Comparison of ENCODE assay signal across 22 cellular contexts in the genomic region with DNA sequence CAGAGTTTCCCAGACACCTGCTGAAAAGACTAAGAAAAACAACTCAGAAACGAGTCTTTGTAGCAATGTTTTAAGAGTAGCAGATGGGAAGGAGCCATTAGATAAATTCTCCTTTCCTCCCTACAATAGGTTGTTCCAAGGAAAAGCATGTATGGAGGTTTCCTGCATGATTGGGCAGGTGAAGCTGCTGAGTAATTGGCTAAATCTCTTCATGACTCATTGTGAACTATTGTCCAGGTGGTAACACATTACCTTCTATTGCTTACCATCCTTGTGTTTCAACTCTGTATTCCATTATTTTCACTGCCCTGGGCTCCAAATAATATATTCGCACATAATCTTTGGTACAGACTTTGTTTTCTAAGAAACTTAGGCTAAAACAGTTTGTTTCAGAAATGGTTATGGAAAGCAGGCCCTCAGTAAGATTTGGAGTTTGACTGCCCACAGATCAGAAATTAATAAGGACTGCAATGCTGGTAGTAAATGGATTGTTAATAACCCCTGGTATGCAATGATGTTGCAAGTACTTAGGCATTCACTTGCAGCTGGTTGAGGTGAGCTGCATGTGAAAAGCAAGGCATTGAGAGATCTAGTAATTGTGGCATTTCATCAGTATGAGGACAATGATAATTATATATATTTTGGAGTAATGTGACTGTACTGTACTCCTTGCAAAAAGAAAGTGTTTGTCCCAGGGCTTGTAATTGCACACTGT.
A peak's percentile ranks its signal among the peaks of the same experiment; 100 is the strongest.
DNase-seq lines count a peak whose midpoint lies in the region; ATAC-seq and TF ChIP-seq lines count a peak whose summit lies in the region.
"Had no signal": no experiment of that assay in that cellular context is flagged by ENCODE, and none has a peak within 500 bp of the region (broad histone marks: within the 10 kb centered on the region; RNA-seq: fewer than 3 reads in every experiment).

No MANE protein-coding gene starts in this region.

- H3K4me3 Mint-ChIP-seq in progenitor cell of endocrine pancreas (ENCODE audit: low read depth): no peak overlapping the region
- H3K4me3 Mint-ChIP-seq: CD4-positive, alpha-beta T cell had no signal

- TF ChIP-seq CTCF in choroid plexus epithelial cell (conservative IDR thresholded peaks at IDR 0.05; ENCODE audit: low read depth, low read length) (no peak), kidney epithelial cell (IDR thresholded peaks at IDR 0.05; ENCODE audit: insufficient read depth, low read length, poor library complexity, severe bottlenecking) (no peak), progenitor cell of endocrine pancreas (IDR thresholded peaks at IDR 0.05; ENCODE audit: unreplicated experiment) (no peak), lower leg skin (IDR thresholded peaks at IDR 0.05) (no peak)

- intact Hi-C loops in lower leg skin (cut with DNase I; ENCODE audit: low total_unique reads): no loop called here

- no peak for ATAC-seq in stimulated activated naive CD8-positive, alpha-beta T cell treated with anti-CD3 and anti-CD28 coated beads, Interleukin-15, Interleukin-2, amounts not matched to agents 100 U/mL and 50 U/mL, for 24 hours
- ATAC-seq: GM12878, K562 had no signal

- 67 to 69% methylated on average over 2 of the region's 2 CpGs for WGBS in lower leg skin, 2 donors

- peak; percentile 49 for DNase-seq in HPDE6-E6E7 (ENCODE audit: extremely low spot score)
- peak; percentile 44 for DNase-seq in NCI-H146 treated with DMSO at 0.1 percent for 48 hours (lab: John Stamatoyannopoulos, UW; ENCODE audit: unreplicated experiment)
- peak; percentile 31 for DNase-seq in choroid plexus epithelial cell (ENCODE audit: low read depth)
- DNase-seq in kidney epithelial cell (ENCODE audit: low read depth): peak; percentile 72
- DNase-seq in GF-D8 (lab: John Stamatoyannopoulos, UW): no peak
- no peak for DNase-seq in progenitor cell of endocrine pancreas (ENCODE audit: low spot score, unreplicated experiment)
- no peak for DNase-seq in lower leg skin (ENCODE audit: low spot score in 2 of 2)
- no peak for DNase-seq in stimulated activated naive CD8-positive, alpha-beta T cell treated with anti-CD3 and anti-CD28 coated beads, Interleukin-15, Interleukin-2, amounts not matched to agents 100 U/mL and 50 U/mL, for 24 hours
- DNase-seq: BE2C; Calu3; CD4-positive, alpha-beta T cell; DMS79; HCEC 1CT; MV-4-11; NCI-H1417; NCI-H2029 treated with DMSO at 0.1 percent for 48 hours; NCI-H446 treated with DMSO at 0.1 percent for 48 hours; NCI-H774; PC-9; SW 1271 had no signal

- H3K36me3 Mint-ChIP-seq in progenitor cell of endocrine pancreas (ENCODE audit: insufficient read depth): no peaks in the 10 kb centered on the region

- no peak for TF ChIP-seq POLR2A in lower leg skin (IDR thresholded peaks at IDR 0.05)

- H3K4me1 Mint-ChIP-seq in progenitor cell of endocrine pancreas (ENCODE audit: low read depth): peaks cover 22% of the 10 kb centered on the region

- H3K27me3 Mint-ChIP-seq in progenitor cell of endocrine pancreas: no peaks in the 10 kb centered on the region
- H3K27me3 Mint-ChIP-seq: CD4-positive, alpha-beta T cell had no signal

- H3K36me3 ChIP-seq in kidney epithelial cell (ENCODE audit: control insufficient read depth, insufficient read depth, low read length): no peaks in the 10 kb centered on the region
- H3K36me3 ChIP-seq: BE2C had no signal

- H3K27me3 ChIP-seq in kidney epithelial cell (ENCODE audit: control insufficient read depth, insufficient read depth, low read length): no peaks in the 10 kb centered on the region
- H3K27me3 ChIP-seq: BE2C had no signal

- H3K27ac Mint-ChIP-seq in progenitor cell of endocrine pancreas: no peak overlapping the region
- H3K27ac Mint-ChIP-seq: CD4-positive, alpha-beta T cell had no signal

- no peak overlapping the region for H3K4me3 ChIP-seq in choroid plexus epithelial cell (ENCODE audit: low read depth, low read length)
- no peak overlapping the region for H3K4me3 ChIP-seq in kidney epithelial cell (ENCODE audit: low read depth, low read length)
- H3K4me3 ChIP-seq in lower leg skin (ENCODE audit: low read depth, poor library complexity, severe bottlenecking): no peak overlapping the region
- H3K4me3 ChIP-seq: GM12878, K562, PC-9 had no signal

- peaks cover 3% of the 10 kb centered on the region for H3K9me3 Mint-ChIP-seq in progenitor cell of endocrine pancreas (ENCODE audit: low read depth)
- H3K9me3 Mint-ChIP-seq: CD4-positive, alpha-beta T cell had no signal

Comparison
In these comparisons a context has a peak if more than half of its experiments do, and no peak if none do; other contexts are left out.
1. DNase-seq: peak in HPDE6-E6E7 (single experiment), NCI-H146 treated with DMSO at 0.1 percent for 48 hours (single experiment), choroid plexus epithelial cell (single experiment) and kidney epithelial cell (single experiment); none in GF-D8 (single experiment), progenitor cell of endocrine pancreas (single experiment), lower leg skin (0 of 2) and stimulated activated naive CD8-positive, alpha-beta T cell treated with anti-CD3 and anti-CD28 coated beads, Interleukin-15, Interleukin-2, amounts not matched to agents 100 U/mL and 50 U/mL, for 24 hours (single experiment).